ENCODE assay signal across 1 cellular context in the genomic region with DNA sequence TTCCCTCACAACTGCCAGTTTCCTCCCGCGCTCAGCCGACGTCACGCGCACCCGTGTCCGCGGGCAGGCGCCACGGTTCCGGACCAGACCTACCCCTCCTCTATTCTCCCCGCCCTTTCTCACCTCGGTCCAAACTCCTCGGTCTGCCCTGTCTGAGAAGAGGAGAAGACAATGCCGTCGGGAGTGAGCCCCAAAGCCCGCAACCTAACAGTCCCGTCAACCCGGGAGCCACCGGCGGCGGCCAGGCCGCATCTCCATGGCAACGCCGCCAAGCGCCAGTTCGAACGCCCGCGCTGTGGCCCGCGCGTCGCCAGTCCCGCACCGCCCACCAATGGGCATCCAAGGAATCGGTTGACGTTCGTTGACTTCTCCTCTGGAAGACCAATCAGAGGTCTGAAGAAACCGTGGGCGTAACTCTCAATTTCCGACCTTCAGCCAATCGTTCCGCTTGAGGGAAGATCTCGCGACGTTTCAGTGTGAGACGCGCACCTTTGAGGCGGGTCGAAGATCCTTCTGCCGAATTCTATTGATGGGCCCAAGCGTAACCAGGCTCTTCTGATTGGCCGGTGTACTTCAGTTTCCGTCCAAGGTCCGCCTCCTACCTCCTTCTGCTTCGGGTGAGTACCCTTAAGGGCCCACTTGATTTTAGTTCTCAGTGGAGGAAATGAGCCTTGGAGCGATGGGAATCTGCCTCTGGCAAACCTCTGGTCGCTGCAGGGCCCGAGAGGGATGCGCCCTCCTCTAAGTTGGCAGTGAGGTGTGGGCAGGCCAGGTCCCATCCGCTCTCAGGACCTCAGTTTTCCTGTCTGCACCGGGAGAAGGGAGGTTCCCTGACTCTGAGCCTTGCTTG.
TF ChIP-seq lines count a peak whose summit lies in the region.

Gene KIF24 (minus strand): TSS at position 286 of the 850 bp plus-strand sequence. CDS start 17,922 bp downstream, outside the sequence.
Gene NUDT2 (plus strand): TSS at position 587 of the 850 bp plus-strand sequence. CDS start 9,471 bp downstream, outside the sequence.

TF ChIP-seq in K562, 482 proteins besides CTCF, POLR2A, EP300 and RAD21 (continued from another document):
- TF ChIP-seq E2F4 (CRISPR knock-in tag; IDR thresholded peaks at IDR 0.05; ENCODE audit: low read depth) (peak; percentile 98), CC2D1A (IDR thresholded peaks at IDR 0.05) (no peak), GTF2F1 (IDR thresholded peaks at IDR 0.05; ENCODE audit: low read depth, low read length) (peak; percentile 60; the same call in 1 of the 2 replicates), FOXK2 (conservative IDR thresholded peaks at IDR 0.05 in 1 of 2, IDR thresholded peaks at IDR 0.05 in 1 of 2; ENCODE audit: low read depth in 2 of 2) (0 out of 4 replicates have a peak, but pooled peaks of 1 of the 2 experiments have one; percentile 19), ZNF780A (CRISPR knock-in tag; IDR thresholded peaks at IDR 0.05) (no peak), SIRT6 (IDR thresholded peaks at IDR 0.05; ENCODE audit: low read depth, low read length) (no peak), CHCHD3 (CRISPR knock-in tag; IDR thresholded peaks at IDR 0.05) (no peak)
- TF ChIP-seq, protein P1, sequence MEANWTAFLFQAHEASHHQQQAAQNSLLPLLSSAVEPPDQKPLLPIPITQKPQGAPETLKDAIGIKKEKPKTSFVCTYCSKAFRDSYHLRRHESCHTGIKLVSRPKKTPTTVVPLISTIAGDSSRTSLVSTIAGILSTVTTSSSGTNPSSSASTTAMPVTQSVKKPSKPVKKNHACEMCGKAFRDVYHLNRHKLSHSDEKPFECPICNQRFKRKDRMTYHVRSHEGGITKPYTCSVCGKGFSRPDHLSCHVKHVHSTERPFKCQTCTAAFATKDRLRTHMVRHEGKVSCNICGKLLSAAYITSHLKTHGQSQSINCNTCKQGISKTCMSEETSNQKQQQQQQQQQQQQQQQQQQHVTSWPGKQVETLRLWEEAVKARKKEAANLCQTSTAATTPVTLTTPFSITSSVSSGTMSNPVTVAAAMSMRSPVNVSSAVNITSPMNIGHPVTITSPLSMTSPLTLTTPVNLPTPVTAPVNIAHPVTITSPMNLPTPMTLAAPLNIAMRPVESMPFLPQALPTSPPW (CRISPR knock-in tag; IDR thresholded peaks at IDR 0.05) = peak; percentile 12; the same call in 1 of the 2 replicates
TF ChIP-seq in K562: peak in this region for 108.
